Comparison of ENCODE assay signal across 8 cellular contexts in genomic region chr1:8815582-8816285, GRCh38. TPM values are rescaled to one million over a fixed set of nuclear protein-coding genes. Genes with fewer than 3 reads are reported as not detected.
DNase-seq lines count a peak whose midpoint lies in the region; ATAC-seq and TF ChIP-seq lines count a peak whose summit lies in the region.

No MANE protein-coding gene starts in this region.

- H3K36me3 Mint-ChIP-seq in activated T-cell treated with anti-CD3 and anti-CD28 coated beads, Interleukin-2, amount 50 U/mL, for 24 hours (ENCODE audit: low read depth), result peaks cover 8% of the 10 kb centered on the region
- no peaks in the 10 kb centered on the region for H3K36me3 Mint-ChIP-seq in endodermal cell (ENCODE audit: low read depth)
- no peaks in the 10 kb centered on the region for H3K36me3 Mint-ChIP-seq in nephron progenitor cell (ENCODE audit: low read depth)

- peak overlapping the region; percentile 98 for H3K27ac Mint-ChIP-seq in activated T-cell treated with anti-CD3 and anti-CD28 coated beads, Interleukin-2, amount 50 U/mL, for 24 hours
- H3K27ac Mint-ChIP-seq in endodermal cell (peak overlapping the region; percentile 62), nephron progenitor cell (peak overlapping the region; percentile 97)

- no peak for TF ChIP-seq CTCF in PC-9 (conservative IDR thresholded peaks at IDR 0.05)
- no peak for TF ChIP-seq CTCF in endodermal cell (conservative IDR thresholded peaks at IDR 0.05)
- TF ChIP-seq CTCF in nephron progenitor cell (IDR thresholded peaks at IDR 0.05), result no peak

- H2AFZ ChIP-seq in PC-9, result no peak overlapping the region

- no peaks in the 10 kb centered on the region for H3K9me3 Mint-ChIP-seq in activated T-cell treated with anti-CD3 and anti-CD28 coated beads, Interleukin-2, amount 50 U/mL, for 24 hours
- H3K9me3 Mint-ChIP-seq in endodermal cell (no peaks in the 10 kb centered on the region), nephron progenitor cell (no peaks in the 10 kb centered on the region)

- H3K4me1 ChIP-seq in PC-9 (replicated peaks; ENCODE audit: insufficient read depth) (peaks cover 41% of the 10 kb centered on the region), endodermal cell (ENCODE audit: control insufficient read depth, insufficient read depth, low read length) (no peaks in the 10 kb centered on the region)

- H3K27me3 Mint-ChIP-seq in activated T-cell treated with anti-CD3 and anti-CD28 coated beads, Interleukin-2, amount 50 U/mL, for 24 hours, result no peaks in the 10 kb centered on the region
- H3K27me3 Mint-ChIP-seq in endodermal cell (ENCODE audit: insufficient read depth) (no peaks in the 10 kb centered on the region), nephron progenitor cell (ENCODE audit: low read depth, poor library complexity) (peaks cover 3% of the 10 kb centered on the region)

- H3K4me1 Mint-ChIP-seq in activated T-cell treated with anti-CD3 and anti-CD28 coated beads, Interleukin-2, amount 50 U/mL, for 24 hours (ENCODE audit: low read depth), result peaks cover 60% of the 10 kb centered on the region
- H3K4me1 Mint-ChIP-seq in endodermal cell, result peaks cover 42% of the 10 kb centered on the region
- peaks cover 51% of the 10 kb centered on the region for H3K4me1 Mint-ChIP-seq in nephron progenitor cell

- intact Hi-C loops in PC-9 (cut with micrococcal nuclease; ENCODE audit: unreplicated experiment), result loop anchor here (5.0 kb wide), 1 partner anchor 83 kb away; no protein-coding TSS in a partner anchor

- H3K27me3 ChIP-seq in PC-9 (ENCODE audit: insufficient read depth, low read depth), result no peaks in the 10 kb centered on the region
- H3K27me3 ChIP-seq in endodermal cell (ENCODE audit: control insufficient read depth, insufficient read depth, low read length, poor library complexity, severe bottlenecking), result no peaks in the 10 kb centered on the region

- peak overlapping the region; percentile 98 for H3K4me2 ChIP-seq in PC-9

- peaks cover 16% of the 10 kb centered on the region for H3F3A ChIP-seq in PC-9 (ENCODE audit: insufficient read depth, low read depth)

- ATAC-seq in HG03432 (IDR thresholded peaks at IDR 0.05; ENCODE audit: unreplicated experiment) (no peak), HG03025 (IDR thresholded peaks at IDR 0.05; ENCODE audit: low FRiP score, unreplicated experiment) (no peak)

- H3K9ac ChIP-seq in endodermal cell (ENCODE audit: extremely low read depth, low read length, poor library complexity, severe bottlenecking), result peak overlapping the region; percentile 90

- H4K20me1 ChIP-seq in PC-9 (ENCODE audit: insufficient read depth), result no peaks in the 10 kb centered on the region

- DNase-seq in activated T-cell treated with anti-CD3 and anti-CD28 coated beads, Interleukin-2, amount 50 U/mL, for 24 hours, result no peak
- DNase-seq in activated T-cell treated with anti-CD3 and anti-CD28 coated beads, Interleukin-2, amount 50 U/mL, for 1 hour, result no peak
- DNase-seq in PC-9 (no peak), endodermal cell (peak; percentile 44), nephron progenitor cell (no peak), GM19240 (ENCODE audit: insufficient read length, low spot score) (no peak)

- peak overlapping the region; percentile 73 for H3K27ac ChIP-seq in PC-9
- peak overlapping the region; percentile 9 for H3K27ac ChIP-seq in endodermal cell (ENCODE audit: low read depth, low read length)

- 33 to 40% methylated on average over 1 to 5 of the region's 5 CpGs for WGBS in endodermal cell (ENCODE audit: insufficient coverage in 1 of 2, insufficient read length in 1 of 2), 2 experiments

- H3K9me3 ChIP-seq in PC-9 (ENCODE audit: insufficient read depth, low read depth) (no peaks in the 10 kb centered on the region), endodermal cell (ENCODE audit: control insufficient read depth, low read length) (no peaks in the 10 kb centered on the region)

- no peaks in the 10 kb centered on the region for H3K36me3 ChIP-seq in PC-9 (ENCODE audit: low read depth)
- H3K36me3 ChIP-seq in endodermal cell (ENCODE audit: control insufficient read depth, insufficient read depth, low read length), result no peaks in the 10 kb centered on the region

- H3K4me3 ChIP-seq in PC-9 (peak overlapping the region; percentile 92), endodermal cell (ENCODE audit: low read length) (peak overlapping the region; percentile 90)

- peaks cover 48% of the 10 kb centered on the region for H3K79me2 ChIP-seq in PC-9 (ENCODE audit: low read depth)

- peak overlapping the region; percentile 94 for H3K4me3 Mint-ChIP-seq in activated T-cell treated with anti-CD3 and anti-CD28 coated beads, Interleukin-2, amount 50 U/mL, for 24 hours
- peak overlapping the region; percentile 80 for H3K4me3 Mint-ChIP-seq in endodermal cell
- H3K4me3 Mint-ChIP-seq in nephron progenitor cell, result peak overlapping the region; percentile 98

- no TSS peak for BruUV-seq in PC-9 (replicated peaks; lab: Mats Ljungman, UMichigan)

- no peaks in the 10 kb centered on the region for H3K9me2 ChIP-seq in PC-9 (ENCODE audit: insufficient read depth)

- POLR2A ChIA-PET in PC-9 (lab: Charles Lee; ENCODE audit: unreplicated experiment), result interaction anchor here (0.6 to 0.7 kb wide), 3 partner anchors 63 to 280 kb away, joined by 3 read pairs; partner anchors contain the start of gene ENO1

- CTCF ChIA-PET in PC-9 (lab: Charles Lee), result interaction anchor here (0.8 to 0.9 kb wide), 2 partner anchors 33 to 112 kb away, joined by 3 read pairs; no protein-coding TSS in a partner anchor

RNA-seq across cellular contexts. Expression of gene RERE, which starts 1.7 kb away (rescaled TPM):
- total RNA-seq in PC-9 (2021) (73.4 and 98.7 TPM in 2 replicates), endodermal cell (100 to 1,000 TPM; 159 to 179 TPM)
- 120 TPM for polyA plus RNA-seq in endodermal cell (2013, experiment 1 of 2)
- polyA plus RNA-seq in endodermal cell (2013, experiment 2 of 2), result 97.7 TPM
